24 cellular contexts compared by ENCODE assay signal in the genomic region with DNA sequence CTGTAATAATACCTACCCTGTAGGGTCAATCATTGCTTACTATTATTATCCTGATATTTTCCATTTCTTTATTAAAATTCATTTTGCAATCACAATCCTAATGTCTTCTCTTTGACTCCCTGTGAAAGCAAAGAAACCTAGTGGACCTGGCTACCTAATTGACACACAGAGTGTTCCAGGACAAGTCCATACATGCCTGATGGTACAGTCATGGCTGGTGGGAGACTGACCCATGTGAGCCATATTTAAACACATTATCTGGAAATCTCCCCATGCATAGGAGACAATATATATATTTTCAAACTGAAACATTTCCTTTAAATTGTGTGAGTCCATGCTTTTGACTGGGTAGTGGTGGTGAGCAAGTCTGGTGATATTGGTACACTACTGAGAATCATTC.
DNase-seq lines count a peak whose midpoint lies in the region; ATAC-seq, FAIRE-seq and TF ChIP-seq lines count a peak whose summit lies in the region.
"Had no signal": no experiment of that assay in that cellular context is flagged by ENCODE, and none has a peak within 500 bp of the region (broad histone marks: within the 10 kb centered on the region; RNA-seq: fewer than 3 reads in every experiment).

No MANE protein-coding gene starts in this region.

- no peak overlapping the region for H3K4me3 ChIP-seq in SK-N-SH (ENCODE audit: low read depth in 2 of 2, low read length in 1 of 2)
- H3K4me3 ChIP-seq: A549, GM23338, Peyer's patch had no signal

- peak overlapping the region; percentile 56 for H2AFZ ChIP-seq in SK-N-SH (ENCODE audit: low read depth)

- no peak overlapping the region for H3K4me3 Mint-ChIP-seq in WTC11
- H3K4me3 Mint-ChIP-seq: B cell, CD14-positive monocyte, GM23338 had no signal

- H4K20me1 ChIP-seq in SK-N-SH (ENCODE audit: insufficient read depth) = no peaks in the 10 kb centered on the region

- H3K36me3 ChIP-seq in SK-N-SH (replicated peaks in 1 of 2; ENCODE audit: control insufficient read depth in 1 of 2, insufficient read depth in 2 of 2, low read length in 1 of 2) = no peaks in the 10 kb centered on the region
- H3K36me3 ChIP-seq: Peyer's patch had no signal

- H3K27ac Mint-ChIP-seq in WTC11 = peak overlapping the region; percentile 22; the same call in 1 of the 2 replicates
- H3K27ac Mint-ChIP-seq: B cell, CD14-positive monocyte, GM23338 had no signal

- no peak for TF ChIP-seq POLR2A in GM12892 (IDR thresholded peaks at IDR 0.05; ENCODE audit: low read depth, low read length)

- TF ChIP-seq CTCF in SK-N-SH (IDR thresholded peaks at IDR 0.05) (no peak), WTC11 (IDR thresholded peaks at IDR 0.05) (no peak), foreskin keratinocyte (conservative IDR thresholded peaks at IDR 0.05) (no peak)

- H3K9me2 ChIP-seq in SK-N-SH = no peaks in the 10 kb centered on the region

- no peak for TF ChIP-seq EP300 in SK-N-SH (IDR thresholded peaks at IDR 0.05; ENCODE audit: borderline replicate concordance in 1 of 2, low read depth in 1 of 2, low read length in 1 of 2)

- H3F3A ChIP-seq in SK-N-SH (replicated peaks; ENCODE audit: insufficient read depth) = no peaks in the 10 kb centered on the region

- no peak overlapping the region for H3K27ac ChIP-seq in SK-N-SH (ENCODE audit: low read depth in 2 of 2, low read length in 1 of 2)
- no peak overlapping the region for H3K27ac ChIP-seq in foreskin keratinocyte
- H3K27ac ChIP-seq: A549, Peyer's patch had no signal

- no peaks in the 10 kb centered on the region for H3K27me3 Mint-ChIP-seq in WTC11 (ENCODE audit: low read depth)
- H3K27me3 Mint-ChIP-seq: B cell had no signal

- POLR2A ChIA-PET in SK-N-SH (lab: Yijun Ruan, JAX) (no interaction called here), WTC11 (lab: Charles Lee) (no interaction called here)

- H3K4me1 ChIP-seq in SK-N-SH (ENCODE audit: control insufficient read depth in 1 of 2, insufficient read depth in 2 of 2, low read depth in 1 of 2, low read length in 1 of 2) (peaks cover 0 to 4% of the 10 kb centered on the region in 2 experiments; a peak in 1 of 4 replicates), foreskin keratinocyte (peaks cover 6% of the 10 kb centered on the region)
- H3K4me1 ChIP-seq: A549, Peyer's patch had no signal

- no peaks in the 10 kb centered on the region for H3K79me2 ChIP-seq in SK-N-SH (ENCODE audit: insufficient read depth)

- DNase-seq in SK-N-SH (no peak), WTC11 (ENCODE audit: low spot score) (no peak), foreskin keratinocyte (peak; percentile 32 to 73), GM12892 (ENCODE audit: insufficient read length) (no peak), anterior cingulate cortex (lab: John Stamatoyannopoulos, UW) (no peak)
- no peak for DNase-seq in central memory CD4-positive, alpha-beta T cell
- DNase-seq: DMS53, GDM1, KG1, NCI-H1105 treated with DMSO at 0.1 percent for 48 hours, NCI-H1694 treated with DMSO at 0.1 percent for 48 hours, NCI-H2081 treated with DMSO at 0.1 percent for 48 hours, NCI-H510A, NCI-H82, Peyer's patch, Right ventricle myocardium superior, SW 1271 had no signal

- no peak for TF ChIP-seq RAD21 in SK-N-SH (IDR thresholded peaks at IDR 0.05; ENCODE audit: low read length)

- no peak overlapping the region for H3K9ac ChIP-seq in SK-N-SH

- H3K4me2 ChIP-seq in SK-N-SH = no peak overlapping the region
- H3K4me2 ChIP-seq: A549, GM23338 had no signal

- CTCF ChIA-PET in SK-N-SH (lab: Yijun Ruan, JAX) (no interaction called here), WTC11 (lab: Charles Lee) (no interaction called here)

- no peak for FAIRE-seq in GM12892 (lab: Jason Lieb, UNC)
- FAIRE-seq: A549, HTR-8/SVneo had no signal

- H3K9me3 Mint-ChIP-seq in WTC11 = peaks cover 4% of the 10 kb centered on the region; the same call in 1 of the 2 replicates
- H3K9me3 Mint-ChIP-seq: GM23338 had no signal

- H3K27me3 ChIP-seq in SK-N-SH (ENCODE audit: insufficient read depth) (no peaks in the 10 kb centered on the region), foreskin keratinocyte (no peaks in the 10 kb centered on the region)
- H3K27me3 ChIP-seq: Peyer's patch had no signal

- no peaks in the 10 kb centered on the region for H3K9me3 ChIP-seq in SK-N-SH
- H3K9me3 ChIP-seq: A549, Peyer's patch had no signal

- peaks cover 12% of the 10 kb centered on the region for H3K4me1 Mint-ChIP-seq in WTC11
- H3K4me1 Mint-ChIP-seq: B cell, CD14-positive monocyte had no signal

- H3K36me3 Mint-ChIP-seq in WTC11 = no peaks in the 10 kb centered on the region
- H3K36me3 Mint-ChIP-seq: CD14-positive monocyte had no signal

- no peak for ATAC-seq in SK-N-SH treated with all-trans-retinoic acid at 6 μM for 48 hours
- ATAC-seq in WTC11 = no peak
- peak; percentile 84 for ATAC-seq in foreskin keratinocyte
- ATAC-seq: A549, GM23338, HCT116 had no signal

TF ChIP-seq in SK-N-SH, 30 proteins besides CTCF, POLR2A, EP300 and RAD21:
- TF ChIP-seq FOXM1 (IDR thresholded peaks at IDR 0.05; ENCODE audit: low read depth) = no peak
- no peak for TF ChIP-seq CHD2 (IDR thresholded peaks at IDR 0.05; ENCODE audit: low read length, partially characterized antibody)
- TF ChIP-seq FOSL2 (IDR thresholded peaks at IDR 0.05; ENCODE audit: borderline replicate concordance, low read depth) = no peak
- TF ChIP-seq NFIC (IDR thresholded peaks at IDR 0.05; ENCODE audit: borderline replicate concordance) = no peak
- TF ChIP-seq MXI1 (IDR thresholded peaks at IDR 0.05; ENCODE audit: low read depth, low read length) = no peak
TF ChIP-seq in SK-N-SH: peak in this region for 0.

TF ChIP-seq in SK-N-SH treated with all-trans-retinoic acid at 6 μM for 48 hours, 23 proteins besides CTCF, POLR2A, EP300 and RAD21 (continues in another document):
- TF ChIP-seq CREB5 (CRISPR knock-in tag; IDR thresholded peaks at IDR 0.05; ENCODE audit: low read depth) (no peak), ZNF8 (CRISPR knock-in tag; IDR thresholded peaks at IDR 0.05) (no peak), CSRNP3 (CRISPR knock-in tag; IDR thresholded peaks at IDR 0.05) (no peak), SNAI2 (CRISPR knock-in tag; IDR thresholded peaks at IDR 0.05) (no peak)

TF ChIP-seq in WTC11, 78 proteins besides CTCF, POLR2A, EP300 and RAD21 (continues in another document):
- TF ChIP-seq E2F1 (CRISPR knock-in tag; IDR thresholded peaks at IDR 0.05) = no peak
- TF ChIP-seq, protein P1, sequence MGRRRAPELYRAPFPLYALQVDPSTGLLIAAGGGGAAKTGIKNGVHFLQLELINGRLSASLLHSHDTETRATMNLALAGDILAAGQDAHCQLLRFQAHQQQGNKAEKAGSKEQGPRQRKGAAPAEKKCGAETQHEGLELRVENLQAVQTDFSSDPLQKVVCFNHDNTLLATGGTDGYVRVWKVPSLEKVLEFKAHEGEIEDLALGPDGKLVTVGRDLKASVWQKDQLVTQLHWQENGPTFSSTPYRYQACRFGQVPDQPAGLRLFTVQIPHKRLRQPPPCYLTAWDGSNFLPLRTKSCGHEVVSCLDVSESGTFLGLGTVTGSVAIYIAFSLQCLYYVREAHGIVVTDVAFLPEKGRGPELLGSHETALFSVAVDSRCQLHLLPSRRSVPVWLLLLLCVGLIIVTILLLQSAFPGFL (CRISPR knock-in tag; IDR thresholded peaks at IDR 0.05; ENCODE audit: borderline replicate concordance) = no peak
- TF ChIP-seq, protein P2, sequence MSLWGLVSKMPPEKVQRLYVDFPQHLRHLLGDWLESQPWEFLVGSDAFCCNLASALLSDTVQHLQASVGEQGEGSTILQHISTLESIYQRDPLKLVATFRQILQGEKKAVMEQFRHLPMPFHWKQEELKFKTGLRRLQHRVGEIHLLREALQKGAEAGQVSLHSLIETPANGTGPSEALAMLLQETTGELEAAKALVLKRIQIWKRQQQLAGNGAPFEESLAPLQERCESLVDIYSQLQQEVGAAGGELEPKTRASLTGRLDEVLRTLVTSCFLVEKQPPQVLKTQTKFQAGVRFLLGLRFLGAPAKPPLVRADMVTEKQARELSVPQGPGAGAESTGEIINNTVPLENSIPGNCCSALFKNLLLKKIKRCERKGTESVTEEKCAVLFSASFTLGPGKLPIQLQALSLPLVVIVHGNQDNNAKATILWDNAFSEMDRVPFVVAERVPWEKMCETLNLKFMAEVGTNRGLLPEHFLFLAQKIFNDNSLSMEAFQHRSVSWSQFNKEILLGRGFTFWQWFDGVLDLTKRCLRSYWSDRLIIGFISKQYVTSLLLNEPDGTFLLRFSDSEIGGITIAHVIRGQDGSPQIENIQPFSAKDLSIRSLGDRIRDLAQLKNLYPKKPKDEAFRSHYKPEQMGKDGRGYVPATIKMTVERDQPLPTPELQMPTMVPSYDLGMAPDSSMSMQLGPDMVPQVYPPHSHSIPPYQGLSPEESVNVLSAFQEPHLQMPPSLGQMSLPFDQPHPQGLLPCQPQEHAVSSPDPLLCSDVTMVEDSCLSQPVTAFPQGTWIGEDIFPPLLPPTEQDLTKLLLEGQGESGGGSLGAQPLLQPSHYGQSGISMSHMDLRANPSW (CRISPR knock-in tag; conservative IDR thresholded peaks at IDR 0.05; ENCODE audit: low read depth) = no peak
- no peak for TF ChIP-seq ZNF423 (CRISPR knock-in tag; IDR thresholded peaks at IDR 0.05)
- no peak for TF ChIP-seq ZNF138 (CRISPR knock-in tag; conservative IDR thresholded peaks at IDR 0.05)
- TF ChIP-seq E2F5 (CRISPR knock-in tag; IDR thresholded peaks at IDR 0.05) = no peak
- TF ChIP-seq PRRX2 (CRISPR knock-in tag; IDR thresholded peaks at IDR 0.05) = no peak
- TF ChIP-seq IRF2 (CRISPR knock-in tag; IDR thresholded peaks at IDR 0.05; ENCODE audit: borderline replicate concordance, low read depth) = no peak

Comparison
In these comparisons a context has a peak if more than half of its experiments do, and no peak if none do; other contexts are left out.
1. DNase-seq: peak in foreskin keratinocyte (2 of 2); none in SK-N-SH (single experiment), WTC11 (single experiment), GM12892 (single experiment), central memory CD4-positive, alpha-beta T cell (single experiment) and anterior cingulate cortex (0 of 58).